In the genomic region with DNA sequence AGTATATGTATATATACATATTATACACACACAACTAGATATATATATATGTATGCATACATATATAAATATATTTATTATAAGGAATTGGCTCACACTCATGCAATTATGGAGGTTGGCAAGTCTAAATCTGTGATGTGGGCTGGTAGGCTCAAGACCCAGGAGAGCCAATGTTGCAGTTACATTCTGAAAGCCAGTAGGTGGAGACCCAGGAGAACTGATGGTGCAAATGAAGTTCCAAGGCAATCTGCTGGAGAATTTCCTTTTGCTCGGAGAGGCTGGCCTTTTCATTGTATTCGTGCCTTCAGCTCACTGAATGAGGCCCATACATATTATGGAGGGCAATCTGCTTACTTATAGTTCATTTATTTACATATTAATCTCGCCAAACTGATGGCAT, we compare ENCODE assay signal across 11 cellular contexts. TPM values are rescaled to one million over a fixed set of nuclear protein-coding genes. Genes with fewer than 3 reads are reported as not detected.
DNase-seq lines count a peak whose midpoint lies in the region; ATAC-seq, FAIRE-seq and TF ChIP-seq lines count a peak whose summit lies in the region.
"Had no signal": no experiment of that assay in that cellular context is flagged by ENCODE, and none has a peak within 500 bp of the region (broad histone marks: within the 10 kb centered on the region; RNA-seq: fewer than 3 reads in every experiment).

No MANE protein-coding gene starts in this region.

- no peaks in the 10 kb centered on the region for H3K4me1 ChIP-seq in A549
- H3K4me1 ChIP-seq in PC-9 (replicated peaks; ENCODE audit: insufficient read depth): no peaks in the 10 kb centered on the region
- H3K4me1 ChIP-seq: parathyroid adenoma had no signal

- TF ChIP-seq EP300 in A549 (IDR thresholded peaks at IDR 0.05): no peak

- intact Hi-C loops in PC-9 (cut with micrococcal nuclease; ENCODE audit: unreplicated experiment): loop anchor here (5.0 kb wide), 1 partner anchor 275 kb away; no protein-coding TSS in a partner anchor

- H4K20me1 ChIP-seq in PC-9 (ENCODE audit: insufficient read depth): no peaks in the 10 kb centered on the region

- 0% methylated on average over 3 of the region's 3 CpGs for WGBS in A549 (ENCODE audit: missing lambda C conversion rate)

- DNase-seq in A549 (ENCODE audit: low read depth in 1 of 2, low spot score in 1 of 2) (no peak), GM10266 (ENCODE audit: extremely low spot score) (no peak), PC-9 (no peak), fibroblast of peridontal ligament (ENCODE audit: extremely low read depth) (peak; percentile 4), NCI-H1092 (lab: John Stamatoyannopoulos, UW) (no peak)
- DNase-seq: activated CD8-positive, alpha-beta T cell treated with anti-CD3 and anti-CD28 coated beads, Interleukin-2, amount 10 ng/mL, durations not matched to agents 7 days and 5 days; central memory CD4-positive, alpha-beta T cell had no signal

- H3K4me3 ChIP-seq in A549 (no peak overlapping the region), PC-9 (no peak overlapping the region)

- H3K9me3 ChIP-seq in A549: no peaks in the 10 kb centered on the region
- no peaks in the 10 kb centered on the region for H3K9me3 ChIP-seq in PC-9 (ENCODE audit: insufficient read depth, low read depth)

- TF ChIP-seq CTCF in A549 (IDR thresholded peaks at IDR 0.05) (0 out of 3 replicates have a peak, but pooled peaks have one; percentile 10), GM10266 (IDR thresholded peaks at IDR 0.05; ENCODE audit: control insufficient read depth, insufficient read depth, low read depth, missing control alignments) (peak; percentile 29), PC-9 (conservative IDR thresholded peaks at IDR 0.05) (peak; percentile 46)

- BruUV-seq in PC-9 (replicated peaks; lab: Mats Ljungman, UMichigan): no TSS peak

- H2AFZ ChIP-seq in PC-9: no peak overlapping the region
- H2AFZ ChIP-seq: parathyroid adenoma had no signal

- peak; percentile 17 to 29; a peak in 3 of 5 replicates for TF ChIP-seq RAD21 in A549 (conservative IDR thresholded peaks at IDR 0.05 in 1 of 2, IDR thresholded peaks at IDR 0.05 in 1 of 2)

- no peaks in the 10 kb centered on the region for H3K79me2 ChIP-seq in PC-9 (ENCODE audit: low read depth)
- H3K79me2 ChIP-seq: parathyroid adenoma had no signal

- no peak for TF ChIP-seq POLR2A in A549 (IDR thresholded peaks at IDR 0.05; ENCODE audit: low read length)
- TF ChIP-seq POLR2A in GM18505 (IDR thresholded peaks at IDR 0.05; ENCODE audit: borderline replicate concordance, extremely low read depth, insufficient read depth, insufficient read length): no peak

- CTCF ChIA-PET in A549 (lab: Yijun Ruan, JAX): interaction anchor here (1.1 kb wide), 1 partner anchor 303 kb away, joined by 3 read pairs; no protein-coding TSS in a partner anchor
- CTCF ChIA-PET in PC-9 (lab: Charles Lee): interaction anchor here (2.5 kb wide), 1 partner anchor 115 kb away, joined by 6 read pairs; no protein-coding TSS in a partner anchor

- ATAC-seq in A549 (no peak), GM18873 (IDR thresholded peaks at IDR 0.05; ENCODE audit: low FRiP score, unreplicated experiment) (no peak), GM21367 (IDR thresholded peaks at IDR 0.05; ENCODE audit: unreplicated experiment) (no peak), GM18505 (IDR thresholded peaks at IDR 0.05; ENCODE audit: unreplicated experiment) (no peak)
- ATAC-seq: activated CD8-positive, alpha-beta T cell treated with anti-CD3 and anti-CD28 coated beads, Interleukin-2, amount 10 ng/mL, durations not matched to agents 7 days and 5 days had no signal

- FAIRE-seq in A549 (lab: Jason Lieb, UNC): no peak

- no peaks in the 10 kb centered on the region for H3K27me3 ChIP-seq in PC-9 (ENCODE audit: insufficient read depth, low read depth)

- H3K36me3 ChIP-seq in PC-9 (ENCODE audit: low read depth): no peaks in the 10 kb centered on the region

- no peaks in the 10 kb centered on the region for H3K9me2 ChIP-seq in PC-9 (ENCODE audit: insufficient read depth)

- no peak overlapping the region for H3K4me2 ChIP-seq in A549
- H3K4me2 ChIP-seq in PC-9: no peak overlapping the region

- H3F3A ChIP-seq in PC-9 (ENCODE audit: insufficient read depth, low read depth): no peaks in the 10 kb centered on the region

- H3K27ac ChIP-seq in A549 (no peak overlapping the region), PC-9 (no peak overlapping the region)
- H3K27ac ChIP-seq: parathyroid adenoma had no signal

- POLR2A ChIA-PET in A549 (lab: Yijun Ruan, JAX): no interaction called here
- POLR2A ChIA-PET in PC-9 (lab: Charles Lee; ENCODE audit: unreplicated experiment): no interaction called here

TF ChIP-seq in A549, 52 proteins besides CTCF, POLR2A, EP300 and RAD21:
- no peak for TF ChIP-seq ZFP36 (IDR thresholded peaks at IDR 0.05; ENCODE audit: borderline replicate concordance, partially characterized antibody)
- no peak for TF ChIP-seq RARB (CRISPR knock-in tag; IDR thresholded peaks at IDR 0.05)
- TF ChIP-seq, protein P1, sequence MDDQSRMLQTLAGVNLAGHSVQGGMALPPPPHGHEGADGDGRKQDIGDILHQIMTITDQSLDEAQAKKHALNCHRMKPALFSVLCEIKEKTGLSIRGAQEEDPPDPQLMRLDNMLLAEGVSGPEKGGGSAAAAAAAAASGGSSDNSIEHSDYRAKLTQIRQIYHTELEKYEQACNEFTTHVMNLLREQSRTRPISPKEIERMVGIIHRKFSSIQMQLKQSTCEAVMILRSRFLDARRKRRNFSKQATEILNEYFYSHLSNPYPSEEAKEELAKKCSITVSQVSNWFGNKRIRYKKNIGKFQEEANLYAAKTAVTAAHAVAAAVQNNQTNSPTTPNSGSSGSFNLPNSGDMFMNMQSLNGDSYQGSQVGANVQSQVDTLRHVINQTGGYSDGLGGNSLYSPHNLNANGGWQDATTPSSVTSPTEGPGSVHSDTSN (IDR thresholded peaks at IDR 0.05): no peak
- TF ChIP-seq ELK1 (IDR thresholded peaks at IDR 0.05; ENCODE audit: low read depth, low read length): no peak

RNA-seq across cellular contexts. Expression of gene IVL, which starts 9.4 kb away (rescaled TPM):
- not detected in 2 replicates for polyA plus RNA-seq in A549 (2011; rRNA removed)
- polyA plus RNA-seq in A549 (2012; cell fraction: cytosol; rRNA removed): 0.01 and 0.04 TPM in 2 replicates
- 0.02 TPM in 1 of 2 replicates, not detected in the other for polyA plus RNA-seq in A549 (2012; cell fraction: nucleus; rRNA removed)
- polyA plus RNA-seq in A549 (2017; fragmentation: RNase III; extraction: RNeasy Plus Mini Kit Qiagen cat#74134 plus additional on column Dnase treatment): not detected in 3 replicates
- not detected in 2 replicates for polyA minus RNA-seq in A549 (2011; rRNA and poly(A)+ RNA removed)
- not detected in 2 replicates for total RNA-seq in PC-9 (2021)
- total RNA-seq: activated CD8-positive, alpha-beta T cell treated with anti-CD3 and anti-CD28 coated beads, Interleukin-2, amount 10 ng/mL, durations not matched to agents 7 days and 5 days had no signal

RNA-seq across cellular contexts. Expression of gene SPRR5, which starts 29.2 kb away (rescaled TPM):
- polyA plus RNA-seq in A549 (2011; rRNA removed) (not detected in 2 replicates), A549 (2017; fragmentation: RNase III; extraction: RNeasy Plus Mini Kit Qiagen cat#74134 plus additional on column Dnase treatment) (not detected in 3 replicates)
- not detected in 2 replicates for polyA plus RNA-seq in A549 (2012; cell fraction: cytosol; rRNA removed)
- not detected in 2 replicates for polyA plus RNA-seq in A549 (2012; cell fraction: nucleus; rRNA removed)
- polyA minus RNA-seq in A549 (2011; rRNA and poly(A)+ RNA removed): not detected in 2 replicates
- total RNA-seq in PC-9 (2021): not detected in 2 replicates
- total RNA-seq: activated CD8-positive, alpha-beta T cell treated with anti-CD3 and anti-CD28 coated beads, Interleukin-2, amount 10 ng/mL, durations not matched to agents 7 days and 5 days had no signal

RNA-seq across cellular contexts. Expression of gene SMCP, which starts 39.7 kb away (rescaled TPM):
- polyA plus RNA-seq in A549 (2011; rRNA removed): not detected in 2 replicates
- polyA plus RNA-seq in A549 (2012; cell fraction: cytosol; rRNA removed): not detected in 2 replicates
- polyA plus RNA-seq in A549 (2012; cell fraction: nucleus; rRNA removed): not detected in 2 replicates
- not detected in 3 replicates for polyA plus RNA-seq in A549 (2017; fragmentation: RNase III; extraction: RNeasy Plus Mini Kit Qiagen cat#74134 plus additional on column Dnase treatment)
- polyA minus RNA-seq in A549 (2011; rRNA and poly(A)+ RNA removed): not detected in 2 replicates
- total RNA-seq in PC-9 (2021): not detected in 2 replicates
- total RNA-seq: activated CD8-positive, alpha-beta T cell treated with anti-CD3 and anti-CD28 coated beads, Interleukin-2, amount 10 ng/mL, durations not matched to agents 7 days and 5 days had no signal

RNA-seq across cellular contexts. Expression of gene SPRR4, which starts 52.7 kb away (rescaled TPM):
- polyA plus RNA-seq in A549 (2011; rRNA removed) (not detected in 2 replicates), A549 (2017; fragmentation: RNase III; extraction: RNeasy Plus Mini Kit Qiagen cat#74134 plus additional on column Dnase treatment) (not detected in 3 replicates)
- not detected in 2 replicates for polyA plus RNA-seq in A549 (2012; cell fraction: cytosol; rRNA removed)
- polyA plus RNA-seq in A549 (2012; cell fraction: nucleus; rRNA removed): not detected in 2 replicates
- not detected in 2 replicates for polyA minus RNA-seq in A549 (2011; rRNA and poly(A)+ RNA removed)
- not detected in 2 replicates for total RNA-seq in PC-9 (2021)
- total RNA-seq: activated CD8-positive, alpha-beta T cell treated with anti-CD3 and anti-CD28 coated beads, Interleukin-2, amount 10 ng/mL, durations not matched to agents 7 days and 5 days had no signal

RNA-seq across cellular contexts. Expression of gene LCE7A, which starts 58.0 kb away (rescaled TPM):
- polyA plus RNA-seq in A549 (2011; rRNA removed) (not detected in 2 replicates), A549 (2017; fragmentation: RNase III; extraction: RNeasy Plus Mini Kit Qiagen cat#74134 plus additional on column Dnase treatment) (not detected in 3 replicates)
- not detected in 2 replicates for polyA plus RNA-seq in A549 (2012; cell fraction: cytosol; rRNA removed)
- polyA plus RNA-seq in A549 (2012; cell fraction: nucleus; rRNA removed): not detected in 2 replicates
- polyA minus RNA-seq in A549 (2011; rRNA and poly(A)+ RNA removed): not detected in 2 replicates
- total RNA-seq in PC-9 (2021): not detected in 2 replicates
- total RNA-seq: activated CD8-positive, alpha-beta T cell treated with anti-CD3 and anti-CD28 coated beads, Interleukin-2, amount 10 ng/mL, durations not matched to agents 7 days and 5 days had no signal
